Comparison of ENCODE assay signal across 1 cellular context in the genomic region with DNA sequence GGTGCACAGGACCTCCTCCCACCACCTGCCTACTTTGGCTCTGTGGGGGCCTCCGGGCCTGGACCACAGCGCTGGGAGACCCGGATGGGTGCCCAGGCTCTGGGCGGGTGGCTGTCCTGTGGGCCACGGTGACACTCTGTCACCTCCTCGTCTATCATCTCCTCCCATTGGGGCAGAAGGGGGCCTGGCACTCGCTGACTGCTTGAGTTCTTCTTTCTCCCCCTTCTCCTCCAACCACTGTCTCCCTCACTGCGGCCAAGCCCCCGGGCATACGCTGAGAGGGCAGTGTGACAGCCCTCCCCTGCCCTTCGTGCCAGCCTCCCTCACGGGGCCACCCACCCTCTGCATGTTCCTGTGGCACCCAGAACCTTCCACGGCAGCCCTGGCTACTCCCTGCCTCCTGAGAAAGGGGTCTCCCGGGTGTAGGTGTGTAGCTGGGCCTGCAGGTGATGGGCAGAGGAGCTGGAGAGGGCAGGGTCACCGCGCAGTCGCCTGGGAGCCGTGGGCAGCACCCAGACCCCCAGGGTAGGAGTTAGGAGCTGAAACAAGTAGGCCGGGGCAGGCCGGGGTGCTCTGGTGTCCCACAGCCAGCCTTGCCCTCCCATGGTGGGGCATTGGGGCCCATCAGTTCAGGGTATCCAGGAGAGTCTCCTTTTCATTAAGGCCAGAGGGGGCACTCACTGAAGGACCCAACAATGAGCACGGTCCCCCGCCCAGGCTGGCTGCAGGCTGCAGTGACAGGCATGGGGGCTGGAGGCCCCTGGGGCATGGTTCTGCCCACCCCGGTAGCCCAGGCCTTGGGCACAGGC.
TF ChIP-seq lines count a peak whose summit lies in the region.

No MANE protein-coding gene starts in this region.

TF ChIP-seq in GM23338, 12 proteins besides CTCF, POLR2A, EP300 and RAD21 (continued from another document):
- TF ChIP-seq, protein P1, sequence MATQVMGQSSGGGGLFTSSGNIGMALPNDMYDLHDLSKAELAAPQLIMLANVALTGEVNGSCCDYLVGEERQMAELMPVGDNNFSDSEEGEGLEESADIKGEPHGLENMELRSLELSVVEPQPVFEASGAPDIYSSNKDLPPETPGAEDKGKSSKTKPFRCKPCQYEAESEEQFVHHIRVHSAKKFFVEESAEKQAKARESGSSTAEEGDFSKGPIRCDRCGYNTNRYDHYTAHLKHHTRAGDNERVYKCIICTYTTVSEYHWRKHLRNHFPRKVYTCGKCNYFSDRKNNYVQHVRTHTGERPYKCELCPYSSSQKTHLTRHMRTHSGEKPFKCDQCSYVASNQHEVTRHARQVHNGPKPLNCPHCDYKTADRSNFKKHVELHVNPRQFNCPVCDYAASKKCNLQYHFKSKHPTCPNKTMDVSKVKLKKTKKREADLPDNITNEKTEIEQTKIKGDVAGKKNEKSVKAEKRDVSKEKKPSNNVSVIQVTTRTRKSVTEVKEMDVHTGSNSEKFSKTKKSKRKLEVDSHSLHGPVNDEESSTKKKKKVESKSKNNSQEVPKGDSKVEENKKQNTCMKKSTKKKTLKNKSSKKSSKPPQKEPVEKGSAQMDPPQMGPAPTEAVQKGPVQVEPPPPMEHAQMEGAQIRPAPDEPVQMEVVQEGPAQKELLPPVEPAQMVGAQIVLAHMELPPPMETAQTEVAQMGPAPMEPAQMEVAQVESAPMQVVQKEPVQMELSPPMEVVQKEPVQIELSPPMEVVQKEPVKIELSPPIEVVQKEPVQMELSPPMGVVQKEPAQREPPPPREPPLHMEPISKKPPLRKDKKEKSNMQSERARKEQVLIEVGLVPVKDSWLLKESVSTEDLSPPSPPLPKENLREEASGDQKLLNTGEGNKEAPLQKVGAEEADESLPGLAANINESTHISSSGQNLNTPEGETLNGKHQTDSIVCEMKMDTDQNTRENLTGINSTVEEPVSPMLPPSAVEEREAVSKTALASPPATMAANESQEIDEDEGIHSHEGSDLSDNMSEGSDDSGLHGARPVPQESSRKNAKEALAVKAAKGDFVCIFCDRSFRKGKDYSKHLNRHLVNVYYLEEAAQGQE (IDR thresholded peaks at IDR 0.05; ENCODE audit: unreplicated experiment) = no peak
- TF ChIP-seq NANOG (IDR thresholded peaks at IDR 0.05; ENCODE audit: borderline replicate concordance) (no peak), POLR2AphosphoS5 (IDR thresholded peaks at IDR 0.05; ENCODE audit: low read depth) (no peak), STAT1 (IDR thresholded peaks at IDR 0.05; ENCODE audit: unreplicated experiment) (no peak)
